ENCODE assay signal across 14 cellular contexts in genomic region chr6:125717120-125717731, GRCh38. TPM values are rescaled to one million over a fixed set of nuclear protein-coding genes. Genes with fewer than 3 reads are reported as not detected.
A peak's percentile ranks its signal among the peaks of the same experiment; 100 is the strongest.
DNase-seq lines count a peak whose midpoint lies in the region; ATAC-seq and TF ChIP-seq lines count a peak whose summit lies in the region.
"Had no signal": no experiment of that assay in that cellular context is flagged by ENCODE, and none has a peak within 500 bp of the region (broad histone marks: within the 10 kb centered on the region; RNA-seq: fewer than 3 reads in every experiment).

No MANE protein-coding gene starts in this region.

- TF ChIP-seq POLR2A in stomach (IDR thresholded peaks at IDR 0.05): no peak

- H3K36me3 Mint-ChIP-seq in activated naive CD4-positive, alpha-beta T cell treated with anti-CD3 and anti-CD28 coated beads, Interleukin-2, amount 10 ng/mL, durations not matched to agents 7 days and 5 days: no peaks in the 10 kb centered on the region

- no peak for TF ChIP-seq CTCF in stomach (IDR thresholded peaks at IDR 0.05)

- H3K9me3 ChIP-seq in stomach: no peaks in the 10 kb centered on the region

- H3K36me3 ChIP-seq in stomach: no peaks in the 10 kb centered on the region
- H3K36me3 ChIP-seq: WERI-Rb-1 had no signal

- H3K27me3 ChIP-seq in stomach: no peaks in the 10 kb centered on the region

- no peaks in the 10 kb centered on the region for H3K9me3 Mint-ChIP-seq in activated naive CD4-positive, alpha-beta T cell treated with anti-CD3 and anti-CD28 coated beads, Interleukin-2, amount 10 ng/mL, durations not matched to agents 7 days and 5 days
- H3K9me3 Mint-ChIP-seq: activated naive CD8-positive, alpha-beta T cell treated with anti-CD3 and anti-CD28 coated beads, Interleukin-2, amount 50 U/mL, for 24 hours had no signal

- no peak overlapping the region for H3K4me3 Mint-ChIP-seq in activated naive CD4-positive, alpha-beta T cell treated with anti-CD3 and anti-CD28 coated beads, Interleukin-2, amount 10 ng/mL, durations not matched to agents 7 days and 5 days
- H3K4me3 Mint-ChIP-seq: activated naive CD8-positive, alpha-beta T cell treated with anti-CD3 and anti-CD28 coated beads, Interleukin-2, amount 50 U/mL, for 24 hours; H9 had no signal

- H3K4me1 Mint-ChIP-seq in activated naive CD4-positive, alpha-beta T cell treated with anti-CD3 and anti-CD28 coated beads, Interleukin-2, amount 10 ng/mL, durations not matched to agents 7 days and 5 days: peaks cover 12% of the 10 kb centered on the region

- H3K27ac Mint-ChIP-seq in activated naive CD4-positive, alpha-beta T cell treated with anti-CD3 and anti-CD28 coated beads, Interleukin-2, amount 10 ng/mL, durations not matched to agents 7 days and 5 days: no peak overlapping the region
- H3K27ac Mint-ChIP-seq: activated naive CD8-positive, alpha-beta T cell treated with anti-CD3 and anti-CD28 coated beads, Interleukin-2, amount 50 U/mL, for 24 hours had no signal

- no peak overlapping the region for H3K4me3 ChIP-seq in stomach
- H3K4me3 ChIP-seq: PC-9 had no signal

- 28 to 63% (median 52%) methylated on average over 2 of the region's 2 CpGs for WGBS in stomach, 5 donors

- no peak for TF ChIP-seq EP300 in stomach (IDR thresholded peaks at IDR 0.05)

- H3K27me3 Mint-ChIP-seq in activated naive CD4-positive, alpha-beta T cell treated with anti-CD3 and anti-CD28 coated beads, Interleukin-2, amount 10 ng/mL, durations not matched to agents 7 days and 5 days: peaks cover 8% of the 10 kb centered on the region

- CTCF ChIA-PET in activated naive CD4-positive, alpha-beta T cell treated with anti-CD3 and anti-CD28 coated beads, Interleukin-2, amount 10 ng/mL, durations not matched to agents 7 days and 5 days (lab: Charles Lee): no interaction called here

- DNase-seq in foreskin melanocyte (peak; percentile 55), stomach (no peak), NCI-H2171 (lab: John Stamatoyannopoulos, UW) (no peak), ecto neural progenitor cell (ENCODE audit: low spot score) (no peak)
- no peak for DNase-seq in activated naive CD4-positive, alpha-beta T cell treated with anti-CD3 and anti-CD28 coated beads, Interleukin-2, amount 10 ng/mL, durations not matched to agents 7 days and 5 days
- DNase-seq: activated naive CD8-positive, alpha-beta T cell treated with anti-CD3 and anti-CD28 coated beads, Interleukin-2, amount 50 U/mL, for 24 hours; COR-L47; H9; nucleus accumbens; WERI-Rb-1 had no signal

- H3K27ac ChIP-seq in stomach: no peak overlapping the region
- H3K27ac ChIP-seq: PC-9, WERI-Rb-1 had no signal

- H3K4me1 ChIP-seq in stomach: no peaks in the 10 kb centered on the region

- intact Hi-C loops in stomach (cut with DNase I; ENCODE audit: low total_unique reads): no loop called here

- ATAC-seq in GM18517 (IDR thresholded peaks at IDR 0.05; ENCODE audit: unreplicated experiment) (peak; percentile 75), GM21528 (IDR thresholded peaks at IDR 0.05; ENCODE audit: low FRiP score, unreplicated experiment) (peak; percentile 72), HG03135 (IDR thresholded peaks at IDR 0.05; ENCODE audit: unreplicated experiment) (peak; percentile 72)
- ATAC-seq: activated naive CD8-positive, alpha-beta T cell treated with anti-CD3 and anti-CD28 coated beads, Interleukin-2, amount 50 U/mL, for 24 hours had no signal

RNA-seq across cellular contexts. Expression of gene HEY2, which starts 32.2 kb away (rescaled TPM):
- 1 to 10 TPM in 3 of 5 donors, not detected in 2; 1.0 to 1.7 (median 1.3) TPM for total RNA-seq in stomach
- polyA plus RNA-seq in stomach: 1 to 10 TPM in 2 of 3 donors, under 1 TPM in 1; 0.83 to 3.8 (median 1.1) TPM
- total RNA-seq: PC-9 had no signal
